ENCODE assay signal across 1 cellular context in the genomic region with DNA sequence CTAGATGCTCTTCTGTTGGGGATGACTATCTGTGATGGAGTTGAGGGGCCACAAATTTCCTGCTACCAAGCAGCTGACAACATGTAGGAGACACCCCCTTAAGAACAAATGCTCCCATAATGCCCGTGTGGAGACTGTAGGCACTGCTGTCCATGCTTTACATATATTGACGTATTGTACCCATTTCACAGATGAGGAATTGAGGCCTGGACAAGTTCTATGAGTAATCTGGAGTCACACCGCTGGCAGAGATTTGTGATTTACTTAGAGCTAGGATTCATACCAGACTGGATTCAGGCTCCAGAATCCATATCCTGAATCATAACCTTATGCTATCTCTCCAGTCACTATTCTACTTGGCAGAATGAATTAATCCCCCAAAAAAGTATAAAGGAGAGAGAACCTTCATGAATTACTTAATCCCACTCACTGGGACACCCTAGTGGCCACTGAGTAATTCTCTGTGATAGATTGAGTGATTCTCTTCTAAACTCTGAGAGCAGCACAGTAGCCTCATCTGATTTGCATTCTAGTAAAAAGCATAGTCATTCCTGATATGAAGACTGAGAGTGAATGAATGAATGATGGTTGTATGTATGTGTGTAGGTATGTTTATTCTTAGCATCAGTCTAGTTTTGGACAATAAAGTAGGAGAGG.
TF ChIP-seq lines count a peak whose summit lies in the region.

No MANE protein-coding gene starts in this region.

TF ChIP-seq in HepG2, 621 proteins besides CTCF, POLR2A, EP300 and RAD21:
- TF ChIP-seq, protein P1, sequence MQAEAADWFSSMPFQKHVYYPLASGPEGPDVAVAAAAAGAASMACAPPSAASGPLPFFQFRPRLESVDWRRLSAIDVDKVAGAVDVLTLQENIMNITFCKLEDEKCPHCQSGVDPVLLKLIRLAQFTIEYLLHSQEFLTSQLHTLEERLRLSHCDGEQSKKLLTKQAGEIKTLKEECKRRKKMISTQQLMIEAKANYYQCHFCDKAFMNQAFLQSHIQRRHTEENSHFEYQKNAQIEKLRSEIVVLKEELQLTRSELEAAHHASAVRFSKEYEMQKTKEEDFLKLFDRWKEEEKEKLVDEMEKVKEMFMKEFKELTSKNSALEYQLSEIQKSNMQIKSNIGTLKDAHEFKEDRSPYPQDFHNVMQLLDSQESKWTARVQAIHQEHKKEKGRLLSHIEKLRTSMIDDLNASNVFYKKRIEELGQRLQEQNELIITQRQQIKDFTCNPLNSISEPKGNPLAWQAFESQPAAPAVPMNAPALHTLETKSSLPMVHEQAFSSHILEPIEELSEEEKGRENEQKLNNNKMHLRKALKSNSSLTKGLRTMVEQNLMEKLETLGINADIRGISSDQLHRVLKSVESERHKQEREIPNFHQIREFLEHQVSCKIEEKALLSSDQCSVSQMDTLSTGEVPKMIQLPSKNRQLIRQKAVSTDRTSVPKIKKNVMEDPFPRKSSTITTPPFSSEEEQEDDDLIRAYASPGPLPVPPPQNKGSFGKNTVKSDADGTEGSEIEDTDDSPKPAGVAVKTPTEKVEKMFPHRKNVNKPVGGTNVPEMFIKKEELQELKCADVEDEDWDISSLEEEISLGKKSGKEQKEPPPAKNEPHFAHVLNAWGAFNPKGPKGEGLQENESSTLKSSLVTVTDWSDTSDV (CRISPR knock-in tag; IDR thresholded peaks at IDR 0.05) = no peak
- TF ChIP-seq ZNF629 (CRISPR knock-in tag; conservative IDR thresholded peaks at IDR 0.05) (peak; percentile 80), ZBTB42 (CRISPR knock-in tag; IDR thresholded peaks at IDR 0.05) (no peak), STAG1 (CRISPR knock-in tag; IDR thresholded peaks at IDR 0.05) (0 out of 2 replicates have a peak, but pooled peaks have one; percentile 15)
